18 cellular contexts compared by ENCODE assay signal in the genomic region with DNA sequence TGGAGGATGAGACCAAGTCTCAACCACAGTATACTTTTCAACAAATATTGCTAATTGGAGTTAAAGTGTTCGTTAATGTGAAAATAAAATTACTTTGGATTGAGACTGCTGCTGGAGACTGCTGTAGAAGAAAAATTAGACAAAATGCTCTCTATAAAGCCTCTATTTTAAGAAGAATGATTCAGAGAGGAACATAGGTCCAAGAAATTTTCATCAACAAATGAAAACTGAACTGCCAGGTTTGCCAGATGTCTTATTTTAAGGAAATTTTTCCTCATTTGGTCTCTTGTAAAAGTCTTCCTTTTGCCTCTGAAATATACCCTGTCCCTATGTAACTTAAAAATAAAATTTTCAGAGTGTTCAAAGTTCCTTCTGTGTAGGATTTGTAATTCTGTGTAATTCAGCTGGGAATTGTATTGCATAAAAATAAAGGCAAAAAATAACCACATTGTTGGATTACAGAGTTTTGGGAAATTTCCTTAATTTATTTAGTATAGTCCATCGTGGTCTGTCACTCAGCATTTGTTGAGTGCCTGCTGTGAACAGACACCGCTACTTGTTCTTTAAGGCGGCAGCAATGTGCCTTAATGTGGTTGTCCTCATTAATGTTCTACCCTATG. TPM values are rescaled to one million over a fixed set of nuclear protein-coding genes. Genes with fewer than 3 reads are reported as not detected.
DNase-seq lines count a peak whose midpoint lies in the region; ATAC-seq and TF ChIP-seq lines count a peak whose summit lies in the region.
"Had no signal": no experiment of that assay in that cellular context is flagged by ENCODE, and none has a peak within 500 bp of the region (broad histone marks: within the 10 kb centered on the region; RNA-seq: fewer than 3 reads in every experiment).

No MANE protein-coding gene starts in this region.

- no peak overlapping the region for H3K4ac ChIP-seq in H9 (ENCODE audit: low read depth, low read length)

- no peak overlapping the region for H3K56ac ChIP-seq in H9 (ENCODE audit: insufficient read length, low read depth, low read length)

- H3K27me3 ChIP-seq in psoas muscle (ENCODE audit: insufficient read depth in 3 of 3, low read length in 2 of 3) (no peaks in the 10 kb centered on the region), tibial artery (no peaks in the 10 kb centered on the region), H9 (ENCODE audit: insufficient read depth, low read length) (no peaks in the 10 kb centered on the region)

- no peaks in the 10 kb centered on the region for H3K9me3 Mint-ChIP-seq in chondrocyte (ENCODE audit: low read depth)
- no peaks in the 10 kb centered on the region for H3K9me3 Mint-ChIP-seq in glutamatergic neuron (ENCODE audit: unreplicated experiment)
- no peaks in the 10 kb centered on the region for H3K9me3 Mint-ChIP-seq in H9
- H3K9me3 Mint-ChIP-seq: CD4-positive, alpha-beta T cell had no signal

- no peak overlapping the region for H2AK5ac ChIP-seq in H9 (ENCODE audit: insufficient read length, low read length)

- no peaks in the 10 kb centered on the region for H4K20me1 ChIP-seq in H9 (ENCODE audit: control insufficient read depth, insufficient read depth, insufficient read length)

- TF ChIP-seq CTCF in chondrocyte (IDR thresholded peaks at IDR 0.05) (no peak), psoas muscle (IDR thresholded peaks at IDR 0.05) (no peak), tibial artery (IDR thresholded peaks at IDR 0.05) (no peak), glutamatergic neuron (IDR thresholded peaks at IDR 0.05; ENCODE audit: partially characterized antibody, unreplicated experiment) (no peak), H9 (conservative IDR thresholded peaks at IDR 0.05) (no peak)

- no peak overlapping the region for H4K91ac ChIP-seq in H9 (ENCODE audit: insufficient read length, low read depth, low read length)

- H4K8ac ChIP-seq in H9 (replicated peaks; ENCODE audit: insufficient read length, low read depth, low read length), result no peak overlapping the region

- no peak overlapping the region for H3K14ac ChIP-seq in H9 (ENCODE audit: insufficient read depth, low read length)

- no peak overlapping the region for H3K23ac ChIP-seq in H9 (ENCODE audit: insufficient read length, low read depth, low read length)

- peaks cover 0 to 2% of the 10 kb centered on the region in 2 donors for H3K36me3 ChIP-seq in psoas muscle (ENCODE audit: insufficient read depth in 1 of 2, low read depth in 1 of 2)
- no peaks in the 10 kb centered on the region for H3K36me3 ChIP-seq in tibial artery

- no peak overlapping the region for H2BK120ac ChIP-seq in H9 (ENCODE audit: low read depth, low read length, poor library complexity, severe bottlenecking)

- H2BK20ac ChIP-seq in H9 (ENCODE audit: low read depth, low read length, poor library complexity, severe bottlenecking), result no peak overlapping the region

- H3K4me2 ChIP-seq in H9 (ENCODE audit: insufficient read depth, insufficient read length, low read length), result no peak overlapping the region
- H3K4me2 ChIP-seq: PC-9 had no signal

- H3K18ac ChIP-seq in H9 (ENCODE audit: insufficient read length, low read depth, low read length), result no peak overlapping the region

- no peak overlapping the region for H2BK5ac ChIP-seq in H9 (ENCODE audit: insufficient read length, low read length)

- no peak overlapping the region for H2BK15ac ChIP-seq in H9 (ENCODE audit: low read depth, low read length)

- H3K4me1 Mint-ChIP-seq in chondrocyte (ENCODE audit: low read depth) (peaks cover 39% of the 10 kb centered on the region), glutamatergic neuron (ENCODE audit: low read depth, unreplicated experiment) (peaks cover 8% of the 10 kb centered on the region), H9 (peaks cover 2 to 4% of the 10 kb centered on the region in 2 experiments; a peak in 3 of 4 replicates)

- peak overlapping the region; percentile 51 for H3K27ac Mint-ChIP-seq in chondrocyte (ENCODE audit: unreplicated experiment)
- no peak overlapping the region for H3K27ac Mint-ChIP-seq in glutamatergic neuron (ENCODE audit: unreplicated experiment)
- H3K27ac Mint-ChIP-seq in H9, result no peak overlapping the region
- H3K27ac Mint-ChIP-seq: CD4-positive, alpha-beta T cell had no signal

- no peak overlapping the region for H4K5ac ChIP-seq in H9 (ENCODE audit: insufficient read length, low read depth, low read length)

- H3T11ph ChIP-seq in H9 (ENCODE audit: low read length), result no peak overlapping the region

- H3K27ac ChIP-seq in psoas muscle, result peak overlapping the region; percentile 10
- H3K27ac ChIP-seq in tibial artery, result peak overlapping the region; percentile 53 to 64
- H3K27ac ChIP-seq in H9 (ENCODE audit: insufficient read length, low read depth, low read length), result no peak overlapping the region
- H3K27ac ChIP-seq: PC-9 had no signal

- ATAC-seq in Right ventricle myocardium superior (ENCODE audit: poor library complexity) (peak; percentile 32), psoas muscle (no peak), HG02840 (IDR thresholded peaks at IDR 0.05; ENCODE audit: low FRiP score, unreplicated experiment) (no peak)
- ATAC-seq: HCT116 had no signal

- 83 to 89% (median 84%) methylated on average over 4 of the region's 4 CpGs for WGBS in psoas muscle, 3 donors
- no CpG with 5 or more reads among the region's 4 CpGs for WGBS in H9 (ENCODE audit: extremely low coverage, insufficient read length, low lambda C conversion rate)

- no peak overlapping the region for H2BK12ac ChIP-seq in H9 (ENCODE audit: insufficient read length, low read depth, low read length)

- no peaks in the 10 kb centered on the region for H3K36me3 Mint-ChIP-seq in chondrocyte (ENCODE audit: low read depth)
- H3K36me3 Mint-ChIP-seq in glutamatergic neuron (ENCODE audit: unreplicated experiment), result no peaks in the 10 kb centered on the region
- H3K36me3 Mint-ChIP-seq in H9 (ENCODE audit: insufficient read depth in 1 of 3, low read depth in 3 of 3), result peaks cover 0 to 2% (median 0%) of the 10 kb centered on the region in 3 experiments; a peak in 1 of 7 replicates

- no peak overlapping the region for H2AFZ ChIP-seq in H9 (ENCODE audit: low read length)
- H2AFZ ChIP-seq: PC-9 had no signal

- H3K9me3 ChIP-seq in psoas muscle (no peaks in the 10 kb centered on the region), tibial artery (no peaks in the 10 kb centered on the region), H9 (ENCODE audit: control insufficient read depth, low read depth, low read length) (no peaks in the 10 kb centered on the region)

- H3K79me1 ChIP-seq in H9 (ENCODE audit: insufficient read depth, low read depth, low read length, poor library complexity, severe bottlenecking), result peaks cover 3% of the 10 kb centered on the region

- intact Hi-C loops in Right ventricle myocardium superior (cut with DNase I), result no loop called here
- intact Hi-C loops in psoas muscle (cut with DNase I), result no loop called here
- intact Hi-C loops in tibial artery (cut with DNase I; ENCODE audit: low total_unique reads), result no loop called here

- H3K79me2 ChIP-seq in H9 (ENCODE audit: insufficient read depth, low read length), result no peaks in the 10 kb centered on the region; the same call in 1 of the 2 replicates

- H3K4me3 ChIP-seq in psoas muscle (no peak overlapping the region), tibial artery (no peak overlapping the region)
- H3K4me3 ChIP-seq: PC-9 had no signal

- H3K4me1 ChIP-seq in psoas muscle (peaks cover 12% of the 10 kb centered on the region), tibial artery (peaks cover 0 to 56% (median 11%) of the 10 kb centered on the region in 4 donors), H9 (ENCODE audit: insufficient read depth, low read length) (no peaks in the 10 kb centered on the region)

- H3K4me3 Mint-ChIP-seq in chondrocyte (ENCODE audit: unreplicated experiment) (no peak overlapping the region), glutamatergic neuron (ENCODE audit: unreplicated experiment) (no peak overlapping the region), H9 (no peak overlapping the region)
- H3K4me3 Mint-ChIP-seq: CD4-positive, alpha-beta T cell had no signal

- DNase-seq in chondrocyte (ENCODE audit: low spot score) (no peak), Right ventricle myocardium superior (no peak), psoas muscle (no peak), tibial artery (no peak), activated gamma-delta T cell (lab: John Stamatoyannopoulos, UW) (no peak), glutamatergic neuron (no peak), H9 (no peak)
- DNase-seq: Calu3; CD4-positive, alpha-beta T cell; DMS79 treated with DMSO at 0.1 percent for 48 hours; KBM-7; NCI-H1092; NCI-H187; NCI-H446; NCI-H748 treated with DMSO at 0.1 percent for 48 hours; PC-9 had no signal

- no peaks in the 10 kb centered on the region for H3K23me2 ChIP-seq in H9 (ENCODE audit: insufficient read length, low read depth, low read length, poor library complexity, severe bottlenecking)

- H3K27me3 Mint-ChIP-seq in chondrocyte (ENCODE audit: low read depth), result no peaks in the 10 kb centered on the region
- H3K27me3 Mint-ChIP-seq in glutamatergic neuron (ENCODE audit: unreplicated experiment), result peaks cover 6% of the 10 kb centered on the region
- no peaks in the 10 kb centered on the region for H3K27me3 Mint-ChIP-seq in H9 (ENCODE audit: low read depth)
- H3K27me3 Mint-ChIP-seq: CD4-positive, alpha-beta T cell had no signal

- no peak overlapping the region for H3K9ac ChIP-seq in H9 (ENCODE audit: extremely low read depth, insufficient read length, low read length)

RNA-seq across cellular contexts. Expression of a gene that starts 27.4 kb away (rescaled TPM):
- total RNA-seq in chondrocyte, result 17.2 to 18.4 TPM (median 17.2 TPM) in 3 replicates
- 25.0 TPM for total RNA-seq in Right ventricle myocardium superior
- total RNA-seq in psoas muscle, result 10 to 100 TPM in 1 of 4 donors, 1 to 10 TPM in 3; 6.1 to 12.4 (median 7.7) TPM
- 1 to 10 TPM; 3.9 to 5.7 (median 5.6) TPM for polyA plus RNA-seq in psoas muscle
- total RNA-seq in glutamatergic neuron (ENCODE audit: unreplicated experiment), result 76.9 TPM
- total RNA-seq in H9 (2021), result 24.4 and 26.5 TPM in 2 replicates

RNA-seq across cellular contexts. Expression of a gene that starts 28.6 kb away (rescaled TPM):
- total RNA-seq in chondrocyte, result 30.5 to 42.1 TPM (median 31.7 TPM) in 3 replicates
- total RNA-seq in Right ventricle myocardium superior, result 13.7 TPM
- 10 to 100 TPM; 17.4 to 25.8 (median 23.1) TPM for total RNA-seq in psoas muscle
- polyA plus RNA-seq in psoas muscle, result 10 to 100 TPM; 31.8 to 71.8 (median 60.9) TPM
- total RNA-seq in glutamatergic neuron (ENCODE audit: unreplicated experiment), result 48.5 TPM
- total RNA-seq in H9 (2021), result 49.4 and 49.9 TPM in 2 replicates
